27 cellular contexts compared by ENCODE assay signal in the genomic region with DNA sequence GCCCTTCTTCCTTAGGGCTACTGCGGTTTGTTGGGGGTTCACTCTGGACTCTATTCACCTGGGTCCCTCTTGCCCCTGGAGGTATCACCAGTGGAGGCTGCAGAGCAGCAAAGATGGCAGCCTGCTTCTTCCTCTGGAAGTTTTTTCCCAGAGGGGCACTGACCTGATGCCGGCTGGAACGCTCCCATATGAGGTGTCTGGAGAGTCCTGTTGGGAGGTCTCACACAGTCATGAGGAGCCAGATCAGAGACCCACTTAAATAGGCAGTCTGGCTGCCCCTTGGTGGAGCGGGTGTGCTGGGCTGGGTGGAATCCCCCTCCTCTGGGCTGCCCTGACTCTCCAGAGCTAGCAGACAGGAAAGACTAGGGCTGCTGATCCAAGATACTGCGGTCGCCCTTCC.
"Had no signal": no experiment of that assay in that cellular context is flagged by ENCODE, and none has a peak within 500 bp of the region (broad histone marks: within the 10 kb centered on the region; RNA-seq: fewer than 3 reads in every experiment).

No MANE protein-coding gene starts in this region.

- H3K9me3 Mint-ChIP-seq: type B pancreatic cell had no signal

- H2AFZ ChIP-seq: parathyroid adenoma had no signal

- H3K36me3 Mint-ChIP-seq: immature natural killer cell; natural killer cell; stimulated activated memory B cell treated with anti-CD40 and anti-IgM and Interleukin-4, amounts not matched to agents 10 μg/mL and 1 μg/mL and 100 μg/mL, for 72 hours; type B pancreatic cell had no signal

- H3K9me3 ChIP-seq: esophagus squamous epithelium, heart right ventricle, neutrophil, right atrium auricular region, testis, tibial artery had no signal

- H3K9ac ChIP-seq: parathyroid adenoma had no signal

- H3K4me1 Mint-ChIP-seq: immature natural killer cell; natural killer cell; stimulated activated memory B cell treated with anti-CD40 and anti-IgM and Interleukin-4, amounts not matched to agents 10 μg/mL and 1 μg/mL and 100 μg/mL, for 72 hours had no signal

- H3K27me3 Mint-ChIP-seq: effector memory CD8-positive, alpha-beta T cell; progenitor cell of endocrine pancreas; stimulated activated memory B cell treated with anti-CD40 and anti-IgM and Interleukin-4, amounts not matched to agents 10 μg/mL and 1 μg/mL and 100 μg/mL, for 72 hours; type B pancreatic cell had no signal

- H3K36me3 ChIP-seq: esophagus squamous epithelium, heart right ventricle, neutrophil, right atrium auricular region, tibial artery had no signal

- H3K4me2 ChIP-seq: smooth muscle cell had no signal

- ATAC-seq: effector memory CD8-positive, alpha-beta T cell; heart right ventricle; left lobe of liver; natural killer cell; sciatic nerve; stimulated activated memory B cell treated with anti-CD40 and anti-IgM and Interleukin-4, amounts not matched to agents 10 μg/mL and 1 μg/mL and 100 μg/mL, for 72 hours; stimulated activated naive CD8-positive, alpha-beta T cell treated with anti-CD3 and anti-CD28 coated beads, Interleukin-15, Interleukin-2, amounts not matched to agents 100 U/mL and 50 U/mL, for 24 hours had no signal

- H3K27ac Mint-ChIP-seq: effector memory CD8-positive, alpha-beta T cell; immature natural killer cell; natural killer cell; progenitor cell of endocrine pancreas; stimulated activated memory B cell treated with anti-CD40 and anti-IgM and Interleukin-4, amounts not matched to agents 10 μg/mL and 1 μg/mL and 100 μg/mL, for 72 hours; type B pancreatic cell had no signal

- H3K79me2 ChIP-seq: parathyroid adenoma had no signal

- H3K4me3 Mint-ChIP-seq: effector memory CD8-positive, alpha-beta T cell; immature natural killer cell; natural killer cell; stimulated activated memory B cell treated with anti-CD40 and anti-IgM and Interleukin-4, amounts not matched to agents 10 μg/mL and 1 μg/mL and 100 μg/mL, for 72 hours; type B pancreatic cell had no signal

- H3K4me1 ChIP-seq: esophagus squamous epithelium, heart right ventricle, parathyroid adenoma, right atrium auricular region, testis, tibial artery had no signal

- H3K4me3 ChIP-seq: coronary artery, esophagus squamous epithelium, heart right ventricle, right atrium auricular region, smooth muscle cell, testis, tibial artery had no signal

- H3K27ac ChIP-seq: coronary artery, esophagus squamous epithelium, heart right ventricle, neutrophil, parathyroid adenoma, right atrium auricular region, testis, tibial artery had no signal

- DNase-seq: effector memory CD8-positive, alpha-beta T cell; erythroblast; esophagus squamous epithelium; foreskin melanocyte; glutamatergic neuron; heart right ventricle; hypothalamus; immature natural killer cell; mesendoderm; midbrain; natural killer cell; stimulated activated CD4-positive, alpha-beta T cell treated with anti-CD3 and anti-CD28 coated beads, Interleukin-2, amount 100 ng/mL, for 24 hours; stimulated activated CD4-positive, alpha-beta T cell treated with anti-CD3 and anti-CD28 coated beads, Interleukin-4, amount 100 ng/mL, for 4 hours; stimulated activated naive CD8-positive, alpha-beta T cell treated with anti-CD3 and anti-CD28 coated beads, Interleukin-15, Interleukin-2, amounts not matched to agents 100 U/mL and 50 U/mL, for 24 hours; substantia nigra; testis; tibial artery had no signal

- H3K27me3 ChIP-seq: esophagus squamous epithelium, heart right ventricle, neutrophil, right atrium auricular region, testis, tibial artery had no signal
